7 cellular contexts compared by ENCODE assay signal in the genomic region with DNA sequence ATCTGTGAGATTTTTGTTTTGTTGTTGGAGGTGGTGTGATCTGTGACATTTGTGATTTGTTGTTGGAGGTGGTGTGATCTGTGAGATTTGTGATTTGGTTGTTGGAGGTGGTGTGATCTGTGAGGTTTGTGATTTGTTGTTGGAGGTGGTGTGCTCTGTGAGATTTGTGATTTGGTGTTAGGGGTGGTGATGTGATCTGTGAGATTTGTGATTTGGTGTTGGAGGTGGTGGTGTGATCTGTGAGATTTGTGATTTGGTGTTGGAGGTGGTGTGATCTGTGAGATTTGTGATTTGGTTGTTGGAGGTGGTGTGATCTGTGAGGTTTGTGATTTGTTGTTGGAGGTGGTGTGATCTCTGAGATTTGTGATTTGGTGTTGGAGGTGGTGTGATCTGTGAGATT.
DNase-seq lines count a peak whose midpoint lies in the region; ATAC-seq, FAIRE-seq and TF ChIP-seq lines count a peak whose summit lies in the region.
"Not testable (repeated sequence)": the region's sequence is repeated elsewhere in the genome, so short reads cannot be mapped to it uniquely, and the experiment has no call there.

No MANE protein-coding gene starts in this region.

- peak; percentile 100 for FAIRE-seq in D721Med (lab: Jason Lieb, UNC)
- FAIRE-seq in astrocyte (lab: Jason Lieb, UNC) = peak; percentile 95
- FAIRE-seq in endometrium (lab: Jason Lieb, UNC) = peak; percentile 92
- peak; percentile 92 for FAIRE-seq in pancreas (lab: Jason Lieb, UNC)

- not testable (repeated sequence) for DNase-seq in D721Med (ENCODE audit: insufficient read length, low spot score); GM23338 (ENCODE audit: low spot score); astrocyte (ENCODE audit: low read depth); pancreas

- peaks cover 15% of the 10 kb centered on the region; the same call in 2 of the 3 replicates for H3K36me3 Mint-ChIP-seq in GM23338 (ENCODE audit: low read depth)
- H3K36me3 Mint-ChIP-seq in astrocyte (ENCODE audit: low read depth, unreplicated experiment) = not testable (repeated sequence)

- not testable (repeated sequence) for H3K4me3 ChIP-seq in GM23338; HUES64 (ENCODE audit: low read length); astrocyte (ENCODE audit: insufficient read depth, low read depth, low read length); pancreas
- H3K4me3 ChIP-seq in iPS-20b (ENCODE audit: low read length) = peak overlapping the region; percentile 9; the same call in 1 of the 2 replicates

- H3K27me3 Mint-ChIP-seq in GM23338 (ENCODE audit: insufficient read depth, low read depth, poor library complexity); astrocyte (ENCODE audit: low read depth, unreplicated experiment): not testable (repeated sequence)

- not testable (repeated sequence) for H4K20me1 ChIP-seq in GM23338 (replicated peaks; ENCODE audit: insufficient read depth)
- peaks cover 14% of the 10 kb centered on the region for H4K20me1 ChIP-seq in astrocyte (ENCODE audit: insufficient read depth, low read length)

- peak overlapping the region; percentile 92 for H3K27ac ChIP-seq in GM23338 (ENCODE audit: low read depth)
- peak overlapping the region; percentile 94 for H3K27ac ChIP-seq in HUES64 (ENCODE audit: low read depth, low read length)
- not testable (repeated sequence) for H3K27ac ChIP-seq in astrocyte (ENCODE audit: low read depth, low read length); pancreas
- peak overlapping the region; percentile 93 for H3K27ac ChIP-seq in iPS-20b (ENCODE audit: low read length)

- not testable (repeated sequence) for ATAC-seq in GM23338, pancreas

- H3K4me3 Mint-ChIP-seq in GM23338; astrocyte (ENCODE audit: unreplicated experiment): not testable (repeated sequence)

- H2AFZ ChIP-seq in GM23338; astrocyte (ENCODE audit: low read depth, low read length): not testable (repeated sequence)

- intact Hi-C loops in pancreas (cut with DNase I) = not testable (repeated sequence)

- H3K4me2 ChIP-seq in GM23338 = peak overlapping the region; percentile 25
- not testable (repeated sequence) for H3K4me2 ChIP-seq in astrocyte (ENCODE audit: low read length)

- H3K9me3 Mint-ChIP-seq in GM23338; astrocyte (ENCODE audit: unreplicated experiment): not testable (repeated sequence)

- not testable (repeated sequence) for H3K9me3 ChIP-seq in HUES64 (ENCODE audit: insufficient read depth, low read depth, low read length); astrocyte (ENCODE audit: insufficient read depth, low read depth, low read length); iPS-20b (ENCODE audit: insufficient read depth, low read depth, low read length); pancreas

- H3K79me2 ChIP-seq in GM23338 (replicated peaks; ENCODE audit: insufficient read depth) = not testable (repeated sequence)
- peaks cover 15% of the 10 kb centered on the region for H3K79me2 ChIP-seq in astrocyte (ENCODE audit: insufficient read depth, low read length)

- not testable (repeated sequence) for H3K27ac Mint-ChIP-seq in GM23338; astrocyte (ENCODE audit: unreplicated experiment)

- peak overlapping the region; percentile 64; the same call in 1 of the 2 replicates for H3K9ac ChIP-seq in HUES64 (ENCODE audit: low read depth, low read length)
- not testable (repeated sequence) for H3K9ac ChIP-seq in astrocyte (ENCODE audit: low read length)
- peak overlapping the region; percentile 69; the same call in 1 of the 2 replicates for H3K9ac ChIP-seq in iPS-20b (ENCODE audit: low read depth, low read length)

- not testable (repeated sequence) for H3K36me3 ChIP-seq in GM23338 (ENCODE audit: insufficient read depth); HUES64 (ENCODE audit: insufficient read depth, low read length); astrocyte (ENCODE audit: insufficient read depth, low read length); iPS-20b (ENCODE audit: insufficient read depth, low read depth, low read length); pancreas

- H3K4me1 ChIP-seq in GM23338 (ENCODE audit: insufficient read depth) (peaks cover 45% of the 10 kb centered on the region), HUES64 (ENCODE audit: insufficient read depth, low read length) (peaks cover 45% of the 10 kb centered on the region), iPS-20b (ENCODE audit: insufficient read depth, low read length) (peaks cover 22% of the 10 kb centered on the region)
- not testable (repeated sequence) for H3K4me1 ChIP-seq in astrocyte (ENCODE audit: insufficient read depth, low read length); pancreas

- H3K9me2 ChIP-seq in GM23338 (ENCODE audit: insufficient read depth) = not testable (repeated sequence)

- not testable (repeated sequence) for H3F3A ChIP-seq in GM23338 (replicated peaks; ENCODE audit: low read depth)

- H3K27me3 ChIP-seq in GM23338 (ENCODE audit: insufficient read depth); HUES64 (ENCODE audit: insufficient read depth, low read length); astrocyte (ENCODE audit: insufficient read depth, low read length); iPS-20b (ENCODE audit: insufficient read depth, low read length); pancreas: not testable (repeated sequence)

- H3K4me1 Mint-ChIP-seq in GM23338 = peaks cover 20% of the 10 kb centered on the region
- H3K4me1 Mint-ChIP-seq in astrocyte (ENCODE audit: low read depth, unreplicated experiment) = peaks cover 11% of the 10 kb centered on the region

- TF ChIP-seq CTCF in D721Med (IDR thresholded peaks at IDR 0.05; ENCODE audit: insufficient read depth, missing control alignments); GM23338 (conservative IDR thresholded peaks at IDR 0.05; ENCODE audit: low read depth in 2 of 2); astrocyte (IDR thresholded peaks at IDR 0.05; ENCODE audit: insufficient read depth, low read depth, low read length); pancreas (IDR thresholded peaks at IDR 0.05): not testable (repeated sequence)
